ENCODE assay signal across 15 cellular contexts in genomic region chr7:42244828-42245227, GRCh38. TPM values are rescaled to one million over a fixed set of nuclear protein-coding genes. Genes with fewer than 3 reads are reported as not detected.
DNase-seq lines count a peak whose midpoint lies in the region; ATAC-seq, FAIRE-seq and TF ChIP-seq lines count a peak whose summit lies in the region.
"Had no signal": no experiment of that assay in that cellular context is flagged by ENCODE, and none has a peak within 500 bp of the region (broad histone marks: within the 10 kb centered on the region; RNA-seq: fewer than 3 reads in every experiment).

No MANE protein-coding gene starts in this region.

- DNase-seq in AG10803 (ENCODE audit: low read depth) (peak; percentile 88), IMR-90 (peak; percentile 87), bronchial epithelial cell (ENCODE audit: low read depth) (peak; percentile 74), mesenchymal stem cell (peak; percentile 86), NCI-H2107 (lab: John Stamatoyannopoulos, UW) (no peak), cerebellar nuclear complex (lab: John Stamatoyannopoulos, UW) (no peak), GM13976 (ENCODE audit: low spot score) (no peak)
- DNase-seq: activated CD4-positive, CD25-positive, alpha-beta regulatory T cell; activated CD8-positive, alpha-beta memory T cell treated with anti-CD3 and anti-CD28 coated beads, Interleukin-2, amount 10 ng/mL, durations not matched to agents 7 days and 5 days; activated naive CD4-positive, alpha-beta T cell treated with anti-CD3 and anti-CD28 coated beads for 36 hours; Karpas-422; NCI-H510A treated with DMSO at 0.1 percent for 48 hours; SW 1271 had no signal

- H3K23ac ChIP-seq in IMR-90 (ENCODE audit: low read depth, low read length) = no peak overlapping the region
- no peak overlapping the region for H3K23ac ChIP-seq in mesenchymal stem cell (ENCODE audit: low read length in 2 of 2)

- no CpG with 5 or more reads among the region's 2 CpGs for WGBS in IMR-90 (ENCODE audit: extremely low coverage in 2 of 2, insufficient read length in 1 of 2), 2 experiments
- WGBS in mesenchymal stem cell = 21% methylated on average over 2 of the region's 2 CpGs

- H3K36me3 ChIP-seq in IMR-90 (ENCODE audit: control insufficient read depth, insufficient read depth, low read length) (no peaks in the 10 kb centered on the region), bronchial epithelial cell (ENCODE audit: control insufficient read depth, insufficient read depth, low read length) (no peaks in the 10 kb centered on the region), mesenchymal stem cell (ENCODE audit: control insufficient read depth in 1 of 2, insufficient read depth in 2 of 2, low read depth in 1 of 2, low read length in 2 of 2) (no peaks in the 10 kb centered on the region)

- H3K79me1 ChIP-seq in IMR-90 (ENCODE audit: low read depth in 1 of 2, low read length in 2 of 2) = no peaks in the 10 kb centered on the region
- H3K79me1 ChIP-seq in mesenchymal stem cell (replicated peaks; ENCODE audit: low read length, poor library complexity, severe bottlenecking) = no peaks in the 10 kb centered on the region

- intact Hi-C loops in IMR-90 (cut with micrococcal nuclease) = no loop called here

- peak overlapping the region; percentile 72 for H2AFZ ChIP-seq in IMR-90 (replicated peaks; ENCODE audit: low read length, poor library complexity)
- no peak overlapping the region for H2AFZ ChIP-seq in mesenchymal stem cell (ENCODE audit: low read depth, low read length)

- H2BK12ac ChIP-seq in mesenchymal stem cell (ENCODE audit: low read length in 2 of 2) = no peak overlapping the region

- H3K27me3 ChIP-seq in IMR-90 (ENCODE audit: control insufficient read depth, insufficient read depth, low read length) (no peaks in the 10 kb centered on the region), bronchial epithelial cell (ENCODE audit: control insufficient read depth, insufficient read depth, low read length) (no peaks in the 10 kb centered on the region), mesenchymal stem cell (ENCODE audit: control insufficient read depth in 1 of 2, insufficient read depth in 1 of 2, low read length in 2 of 2) (no peaks in the 10 kb centered on the region)

- H2AK5ac ChIP-seq in IMR-90 (ENCODE audit: low read depth, low read length) = peak overlapping the region; percentile 74; the same call in 1 of the 2 replicates
- H2AK5ac ChIP-seq in mesenchymal stem cell (ENCODE audit: low read length, severe bottlenecking) = no peak overlapping the region

- no peak for TF ChIP-seq RAD21 in IMR-90 (IDR thresholded peaks at IDR 0.05; ENCODE audit: low read length)

- H3K56ac ChIP-seq in IMR-90 (ENCODE audit: extremely low read depth, insufficient read depth, low read length) = no peak overlapping the region

- H4K8ac ChIP-seq in IMR-90 (ENCODE audit: low read depth in 2 of 2, low read length in 2 of 2) (0 out of 4 replicates have a peak overlapping the region, but pooled peaks of 1 of the 2 experiments have one; percentile 55), mesenchymal stem cell (ENCODE audit: low read length) (no peak overlapping the region)

- H2BK5ac ChIP-seq in IMR-90 (ENCODE audit: low read depth, low read length, poor library complexity, severe bottlenecking) (no peak overlapping the region), mesenchymal stem cell (ENCODE audit: low read depth, low read length, poor library complexity, severe bottlenecking) (no peak overlapping the region)

- H4K91ac ChIP-seq in IMR-90 (ENCODE audit: insufficient read depth, low read depth, low read length) (peak overlapping the region; percentile 27; the same call in 1 of the 2 replicates), mesenchymal stem cell (ENCODE audit: low read length) (no peak overlapping the region)

- H3K9me1 ChIP-seq in IMR-90 (ENCODE audit: insufficient read depth, low read length) = peaks cover 9% of the 10 kb centered on the region; the same call in 1 of the 2 replicates

- TF ChIP-seq CTCF in AG10803 (conservative IDR thresholded peaks at IDR 0.05; ENCODE audit: low read length) (no peak), IMR-90 (conservative IDR thresholded peaks at IDR 0.05; ENCODE audit: low read depth, low read length) (no peak), bronchial epithelial cell (IDR thresholded peaks at IDR 0.05; ENCODE audit: insufficient read depth, low read length, severe bottlenecking) (no peak), GM13976 (IDR thresholded peaks at IDR 0.05; ENCODE audit: borderline replicate concordance, control extremely low read depth, extremely low read depth, insufficient read depth, missing control alignments) (no peak)

- H3K9ac ChIP-seq in IMR-90 (ENCODE audit: low read depth, low read length) = no peak overlapping the region
- peak overlapping the region; percentile 36 for H3K9ac ChIP-seq in mesenchymal stem cell (ENCODE audit: low read length)

- peak overlapping the region; percentile 57; the same call in 1 of the 2 replicates for H3K18ac ChIP-seq in IMR-90 (ENCODE audit: low read depth, low read length)
- H3K18ac ChIP-seq in mesenchymal stem cell (ENCODE audit: low read depth in 1 of 2, low read length in 2 of 2) = peak overlapping the region; percentile 31 to 38

- POLR2A ChIA-PET in IMR-90 (lab: Charles Lee; ENCODE audit: unreplicated experiment) = no interaction called here

- H3K27ac ChIP-seq in IMR-90 (ENCODE audit: insufficient read depth, low read length) (no peak overlapping the region), mesenchymal stem cell (ENCODE audit: low read length, poor library complexity, severe bottlenecking) (no peak overlapping the region)

- H4K5ac ChIP-seq in IMR-90 (ENCODE audit: low read depth, low read length) = peak overlapping the region; percentile 53; the same call in 1 of the 2 replicates

- no peaks in the 10 kb centered on the region for H4K20me1 ChIP-seq in IMR-90 (ENCODE audit: insufficient read depth, low read length)

- peak overlapping the region; percentile 18; the same call in 1 of the 2 replicates for H2BK20ac ChIP-seq in IMR-90 (ENCODE audit: low read depth, low read length)

- BruUV-seq in IMR-90 (replicated peaks; lab: Mats Ljungman, UMichigan) = no TSS peak

- CTCF ChIA-PET in IMR-90 (lab: Yijun Ruan, JAX) = interaction anchor here (0.5 kb wide), 1 partner anchor 102 kb away, joined by 4 read pairs; no protein-coding TSS in a partner anchor

- peaks cover 6% of the 10 kb centered on the region for H3K4me1 ChIP-seq in IMR-90 (ENCODE audit: control insufficient read depth, insufficient read depth, low read length)
- peaks cover 5% of the 10 kb centered on the region for H3K4me1 ChIP-seq in mesenchymal stem cell (ENCODE audit: control insufficient read depth, insufficient read depth, low read depth, low read length)

- no peak overlapping the region for H2AK9ac ChIP-seq in IMR-90 (replicated peaks; ENCODE audit: low read depth, low read length, poor library complexity)

- H3K9me3 ChIP-seq in IMR-90 (ENCODE audit: control insufficient read depth, insufficient read depth, low read length) = no peaks in the 10 kb centered on the region
- no peaks in the 10 kb centered on the region for H3K9me3 ChIP-seq in mesenchymal stem cell (ENCODE audit: control insufficient read depth, low read length)

- TF ChIP-seq POLR2A in IMR-90 (IDR thresholded peaks at IDR 0.05; ENCODE audit: low read depth, low read length) = no peak

- no peak overlapping the region for H2BK120ac ChIP-seq in IMR-90 (ENCODE audit: low read depth, low read length)
- no peak overlapping the region for H2BK120ac ChIP-seq in mesenchymal stem cell (ENCODE audit: low read depth, low read length)

- no peak overlapping the region for H3K14ac ChIP-seq in IMR-90 (replicated peaks; ENCODE audit: low read depth, low read length)
- H3K14ac ChIP-seq in mesenchymal stem cell (ENCODE audit: low read length in 2 of 2) = no peak overlapping the region

- H2BK15ac ChIP-seq in IMR-90 (ENCODE audit: low read depth, low read length) (no peak overlapping the region; the same call in 2 of the 3 replicates), mesenchymal stem cell (ENCODE audit: low read depth, poor library complexity, severe bottlenecking) (no peak overlapping the region)

- peak; percentile 47 for FAIRE-seq in bronchial epithelial cell (lab: Jason Lieb, UNC)

- no peak overlapping the region for H3K4me3 ChIP-seq in AG10803 (ENCODE audit: low read length)
- no peak overlapping the region for H3K4me3 ChIP-seq in IMR-90 (ENCODE audit: insufficient read depth, low read depth, low read length)
- H3K4me3 ChIP-seq in bronchial epithelial cell (ENCODE audit: low read depth, low read length) = no peak overlapping the region
- no peak overlapping the region for H3K4me3 ChIP-seq in mesenchymal stem cell (ENCODE audit: insufficient read depth in 1 of 2, low read depth in 1 of 2, low read length in 2 of 2)

- ATAC-seq in IMR-90 (ENCODE audit: low read depth) (peak; percentile 84), GM18867 (IDR thresholded peaks at IDR 0.05; ENCODE audit: unreplicated experiment) (no peak)
- ATAC-seq: activated CD8-positive, alpha-beta memory T cell treated with anti-CD3 and anti-CD28 coated beads, Interleukin-2, amount 10 ng/mL, durations not matched to agents 7 days and 5 days; stimulated activated effector memory CD8-positive, alpha-beta T cell treated with anti-CD3 and anti-CD28 coated beads, Interleukin-12 subunit alpha, Interleukin-12 subunit beta, amount 100 ng/mL, for 72 hours had no signal

- dilution Hi-C loops in IMR-90 (cut with HindIII; ENCODE audit: low sequenced_read_pairs, unreplicated experiment) = no loop called here

- H3K4ac ChIP-seq in IMR-90 (ENCODE audit: low read depth, low read length) = no peak overlapping the region
- no peak overlapping the region for H3K4ac ChIP-seq in mesenchymal stem cell (ENCODE audit: low read depth in 1 of 2, low read length in 2 of 2)

- H3K4me2 ChIP-seq in IMR-90 (ENCODE audit: low read depth, low read length) (peak overlapping the region; percentile 47; the same call in 1 of the 2 replicates), mesenchymal stem cell (ENCODE audit: low read length, poor library complexity, severe bottlenecking) (no peak overlapping the region)

- in situ Hi-C loops in IMR-90 (cut with MboI; ENCODE audit: low sequenced_read_pairs) = loop anchor here (25.0 kb wide), 1 partner anchor 258 kb away; no protein-coding TSS in a partner anchor
- in situ Hi-C loops in GM13976 (cut with MboI; ENCODE audit: low sequenced_read_pairs, unreplicated experiment) = no loop called here

TF ChIP-seq in IMR-90, 13 proteins besides CTCF, POLR2A, EP300 and RAD21 (continues in another document):
- TF ChIP-seq RCOR1 (IDR thresholded peaks at IDR 0.05; ENCODE audit: insufficient replicate concordance, low read length) = no peak

RNA-seq across cellular contexts. Expression of gene GLI3, which starts 7.8 kb away (rescaled TPM):
- 1.3 and 1.7 TPM in 2 replicates for total RNA-seq in IMR-90 (2012; rRNA removed)
- 3.9 TPM in 2 replicates for polyA plus RNA-seq in IMR-90 (2012; rRNA removed)
- polyA plus RNA-seq in IMR-90 (2012; cell fraction: cytosol; rRNA removed) = 2.5 and 4.5 TPM in 2 replicates
- polyA plus RNA-seq in IMR-90 (2012; cell fraction: nucleus; rRNA removed; ENCODE audit: low replicate concordance) = 5.9 and 9.0 TPM in 2 replicates
- total RNA-seq in bronchial epithelial cell = 1.3 and 2.4 TPM in 2 replicates
- 10.2 TPM for polyA plus RNA-seq in mesenchymal stem cell (2013, experiment 1 of 2)
- 10.0 TPM for polyA plus RNA-seq in mesenchymal stem cell (2013, experiment 2 of 2)

Comparison
In these comparisons a context has a peak if more than half of its experiments do, and no peak if none do; other contexts are left out.
1. DNase-seq: peak in AG10803 (single experiment), IMR-90 (single experiment), bronchial epithelial cell (single experiment) and mesenchymal stem cell (single experiment); none in NCI-H2107 (single experiment), cerebellar nuclear complex (0 of 2) and GM13976 (single experiment).